ENCODE assay signal across 8 cellular contexts in genomic region chr1:218164930-218165686, GRCh38.
DNase-seq lines count a peak whose midpoint lies in the region; ATAC-seq and TF ChIP-seq lines count a peak whose summit lies in the region.

No MANE protein-coding gene starts in this region.

- in situ Hi-C loops in astrocyte of the cerebellum (cut with HindIII; ENCODE audit: low sequenced_read_pairs), result no loop called here

- H3K4me3 Mint-ChIP-seq in stimulated activated effector memory CD8-positive, alpha-beta T cell treated with anti-CD3 and anti-CD28 coated beads, Interleukin-12 subunit alpha, Interleukin-12 subunit beta, amount 100 ng/mL, for 72 hours, result peak overlapping the region; percentile 60

- DNase-seq in D341Med (ENCODE audit: low spot score) (peak; percentile 78), NCI-H1105 (lab: John Stamatoyannopoulos, UW) (peak; percentile 59), astrocyte of the cerebellum (ENCODE audit: low read depth) (no peak), iPS-NIHi11 (ENCODE audit: low spot score) (peak; percentile 62), posterior vena cava (ENCODE audit: low spot score) (no peak)
- DNase-seq in stimulated activated effector memory CD8-positive, alpha-beta T cell treated with anti-CD3 and anti-CD28 coated beads, Interleukin-12 subunit alpha, Interleukin-12 subunit beta, amount 100 ng/mL, for 72 hours (ENCODE audit: low spot score in 2 of 2), result peak in 1 of 2 donors; percentile 3

- no peaks in the 10 kb centered on the region for H3K36me3 Mint-ChIP-seq in stimulated activated effector memory CD8-positive, alpha-beta T cell treated with anti-CD3 and anti-CD28 coated beads, Interleukin-12 subunit alpha, Interleukin-12 subunit beta, amount 100 ng/mL, for 72 hours

- intact Hi-C loops in posterior vena cava (cut with DNase I), result no loop called here

- ATAC-seq in GM21528 (IDR thresholded peaks at IDR 0.05; ENCODE audit: low FRiP score, unreplicated experiment) (peak; percentile 51), HG03460 (IDR thresholded peaks at IDR 0.05; ENCODE audit: unreplicated experiment) (no peak)
- peak; percentile 51 for ATAC-seq in stimulated activated effector memory CD8-positive, alpha-beta T cell treated with anti-CD3 and anti-CD28 coated beads, Interleukin-12 subunit alpha, Interleukin-12 subunit beta, amount 100 ng/mL, for 72 hours

- no peak overlapping the region for H3K27ac Mint-ChIP-seq in stimulated activated effector memory CD8-positive, alpha-beta T cell treated with anti-CD3 and anti-CD28 coated beads, Interleukin-12 subunit alpha, Interleukin-12 subunit beta, amount 100 ng/mL, for 72 hours

- peaks cover 15% of the 10 kb centered on the region for H3K4me1 Mint-ChIP-seq in stimulated activated effector memory CD8-positive, alpha-beta T cell treated with anti-CD3 and anti-CD28 coated beads, Interleukin-12 subunit alpha, Interleukin-12 subunit beta, amount 100 ng/mL, for 72 hours

- no peak for TF ChIP-seq CTCF in astrocyte of the cerebellum (IDR thresholded peaks at IDR 0.05; ENCODE audit: low read depth, low read length, missing control alignments)

- peak overlapping the region; percentile 66 for H3K4me3 ChIP-seq in astrocyte of the cerebellum (ENCODE audit: low read depth, low read length)

- no peaks in the 10 kb centered on the region for H3K9me3 Mint-ChIP-seq in stimulated activated effector memory CD8-positive, alpha-beta T cell treated with anti-CD3 and anti-CD28 coated beads, Interleukin-12 subunit alpha, Interleukin-12 subunit beta, amount 100 ng/mL, for 72 hours

Comparison
In these comparisons a context has a peak if more than half of its experiments do, and no peak if none do; other contexts are left out.
1. DNase-seq: peak in D341Med (single experiment), NCI-H1105 (single experiment) and iPS-NIHi11 (single experiment); none in astrocyte of the cerebellum (single experiment) and posterior vena cava (single experiment).